Comparison of ENCODE assay signal across 1 cellular context in the genomic region with DNA sequence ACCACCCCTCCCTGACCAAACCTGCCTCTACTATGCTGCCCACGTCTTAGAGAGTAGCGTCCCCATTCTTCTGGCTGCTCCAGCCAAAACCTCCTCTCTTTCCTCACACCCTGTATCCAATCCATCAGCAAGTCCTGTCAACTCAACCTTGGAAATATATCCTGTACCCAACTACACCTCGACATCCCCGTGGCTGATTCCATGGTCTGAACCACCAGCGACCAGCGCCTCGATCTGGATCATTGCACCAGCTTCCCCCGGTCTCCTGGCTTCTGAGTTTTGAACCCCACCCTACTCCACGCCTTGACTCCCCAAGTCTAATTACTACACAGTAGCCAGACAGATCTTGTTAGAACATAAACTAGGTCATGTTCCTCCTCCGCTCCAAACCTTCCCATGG.
TF ChIP-seq lines count a peak whose summit lies in the region.

No MANE protein-coding gene starts in this region.

TF ChIP-seq in A549, 52 proteins besides CTCF, POLR2A, EP300 and RAD21:
- TF ChIP-seq MAFK (IDR thresholded peaks at IDR 0.05; ENCODE audit: partially characterized antibody) (no peak), CHD2 (IDR thresholded peaks at IDR 0.05; ENCODE audit: low read length, partially characterized antibody) (no peak), CBX2 (IDR thresholded peaks at IDR 0.05; ENCODE audit: borderline replicate concordance, low read depth) (no peak), POLR2AphosphoS2 (conservative IDR thresholded peaks at IDR 0.05; ENCODE audit: low read length) (no peak), MAZ (IDR thresholded peaks at IDR 0.05; ENCODE audit: borderline replicate concordance, low read depth, low read length) (no peak), RFX5 (IDR thresholded peaks at IDR 0.05) (no peak), EHMT2 (IDR thresholded peaks at IDR 0.05; ENCODE audit: low read depth) (no peak), SREBF2 (IDR thresholded peaks at IDR 0.05) (no peak), FOSL2 (IDR thresholded peaks at IDR 0.05) (no peak), FOSL2 (CRISPR knock-in tag; IDR thresholded peaks at IDR 0.05) (no peak), CHD4 (IDR thresholded peaks at IDR 0.05; ENCODE audit: borderline replicate concordance) (no peak), CEBPB (IDR thresholded peaks at IDR 0.05) (no peak), TP53 (CRISPR knock-in tag; IDR thresholded peaks at IDR 0.05) (no peak), MYC (IDR thresholded peaks at IDR 0.05; ENCODE audit: borderline replicate concordance, low read length) (no peak), FOXS1 (CRISPR knock-in tag; IDR thresholded peaks at IDR 0.05) (no peak), ZNF302 (CRISPR knock-in tag; IDR thresholded peaks at IDR 0.05) (no peak), KDM1A (IDR thresholded peaks at IDR 0.05; ENCODE audit: low read depth) (no peak)
- TF ChIP-seq, protein P1, sequence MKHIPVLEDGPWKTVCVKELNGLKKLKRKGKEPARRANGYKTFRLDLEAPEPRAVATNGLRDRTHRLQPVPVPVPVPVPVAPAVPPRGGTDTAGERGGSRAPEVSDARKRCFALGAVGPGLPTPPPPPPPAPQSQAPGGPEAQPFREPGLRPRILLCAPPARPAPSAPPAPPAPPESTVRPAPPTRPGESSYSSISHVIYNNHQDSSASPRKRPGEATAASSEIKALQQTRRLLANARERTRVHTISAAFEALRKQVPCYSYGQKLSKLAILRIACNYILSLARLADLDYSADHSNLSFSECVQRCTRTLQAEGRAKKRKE (CRISPR knock-in tag; IDR thresholded peaks at IDR 0.05; ENCODE audit: low read depth) = no peak
- TF ChIP-seq, protein P2, sequence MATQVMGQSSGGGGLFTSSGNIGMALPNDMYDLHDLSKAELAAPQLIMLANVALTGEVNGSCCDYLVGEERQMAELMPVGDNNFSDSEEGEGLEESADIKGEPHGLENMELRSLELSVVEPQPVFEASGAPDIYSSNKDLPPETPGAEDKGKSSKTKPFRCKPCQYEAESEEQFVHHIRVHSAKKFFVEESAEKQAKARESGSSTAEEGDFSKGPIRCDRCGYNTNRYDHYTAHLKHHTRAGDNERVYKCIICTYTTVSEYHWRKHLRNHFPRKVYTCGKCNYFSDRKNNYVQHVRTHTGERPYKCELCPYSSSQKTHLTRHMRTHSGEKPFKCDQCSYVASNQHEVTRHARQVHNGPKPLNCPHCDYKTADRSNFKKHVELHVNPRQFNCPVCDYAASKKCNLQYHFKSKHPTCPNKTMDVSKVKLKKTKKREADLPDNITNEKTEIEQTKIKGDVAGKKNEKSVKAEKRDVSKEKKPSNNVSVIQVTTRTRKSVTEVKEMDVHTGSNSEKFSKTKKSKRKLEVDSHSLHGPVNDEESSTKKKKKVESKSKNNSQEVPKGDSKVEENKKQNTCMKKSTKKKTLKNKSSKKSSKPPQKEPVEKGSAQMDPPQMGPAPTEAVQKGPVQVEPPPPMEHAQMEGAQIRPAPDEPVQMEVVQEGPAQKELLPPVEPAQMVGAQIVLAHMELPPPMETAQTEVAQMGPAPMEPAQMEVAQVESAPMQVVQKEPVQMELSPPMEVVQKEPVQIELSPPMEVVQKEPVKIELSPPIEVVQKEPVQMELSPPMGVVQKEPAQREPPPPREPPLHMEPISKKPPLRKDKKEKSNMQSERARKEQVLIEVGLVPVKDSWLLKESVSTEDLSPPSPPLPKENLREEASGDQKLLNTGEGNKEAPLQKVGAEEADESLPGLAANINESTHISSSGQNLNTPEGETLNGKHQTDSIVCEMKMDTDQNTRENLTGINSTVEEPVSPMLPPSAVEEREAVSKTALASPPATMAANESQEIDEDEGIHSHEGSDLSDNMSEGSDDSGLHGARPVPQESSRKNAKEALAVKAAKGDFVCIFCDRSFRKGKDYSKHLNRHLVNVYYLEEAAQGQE (IDR thresholded peaks at IDR 0.05) = no peak
- TF ChIP-seq, protein P3, sequence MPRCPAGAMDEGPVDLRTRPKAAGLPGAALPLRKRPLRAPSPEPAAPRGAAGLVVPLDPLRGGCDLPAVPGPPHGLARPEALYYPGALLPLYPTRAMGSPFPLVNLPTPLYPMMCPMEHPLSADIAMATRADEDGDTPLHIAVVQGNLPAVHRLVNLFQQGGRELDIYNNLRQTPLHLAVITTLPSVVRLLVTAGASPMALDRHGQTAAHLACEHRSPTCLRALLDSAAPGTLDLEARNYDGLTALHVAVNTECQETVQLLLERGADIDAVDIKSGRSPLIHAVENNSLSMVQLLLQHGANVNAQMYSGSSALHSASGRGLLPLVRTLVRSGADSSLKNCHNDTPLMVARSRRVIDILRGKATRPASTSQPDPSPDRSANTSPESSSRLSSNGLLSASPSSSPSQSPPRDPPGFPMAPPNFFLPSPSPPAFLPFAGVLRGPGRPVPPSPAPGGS (IDR thresholded peaks at IDR 0.05) = no peak
- TF ChIP-seq, protein P4, sequence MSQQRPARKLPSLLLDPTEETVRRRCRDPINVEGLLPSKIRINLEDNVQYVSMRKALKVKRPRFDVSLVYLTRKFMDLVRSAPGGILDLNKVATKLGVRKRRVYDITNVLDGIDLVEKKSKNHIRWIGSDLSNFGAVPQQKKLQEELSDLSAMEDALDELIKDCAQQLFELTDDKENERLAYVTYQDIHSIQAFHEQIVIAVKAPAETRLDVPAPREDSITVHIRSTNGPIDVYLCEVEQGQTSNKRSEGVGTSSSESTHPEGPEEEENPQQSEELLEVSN (IDR thresholded peaks at IDR 0.05; ENCODE audit: borderline replicate concordance, low read depth) = no peak
